33 cellular contexts compared by ENCODE assay signal in genomic region chr18:64518191-64518590, GRCh38.
"Had no signal": no experiment of that assay in that cellular context is flagged by ENCODE, and none has a peak within 500 bp of the region (broad histone marks: within the 10 kb centered on the region; RNA-seq: fewer than 3 reads in every experiment).

No MANE protein-coding gene starts in this region.

- H3K9me3 ChIP-seq: adrenal gland, body of pancreas had no signal

- DNase-seq: activated B cell treated with CpG ODN at 0.5 μM for 24 hours; activated CD4-positive, alpha-beta memory T cell treated with anti-CD3 and anti-CD28 coated beads for 36 hours; activated CD4-positive, alpha-beta T cell treated with anti-CD3 and anti-CD28 coated beads for 4 hours; activated CD4-positive, alpha-beta T cell treated with anti-CD3 and anti-CD28 coated beads, Interleukin-2, amount 10 ng/mL, durations not matched to agents 24 days and 14 days; activated CD4-positive, alpha-beta T cell treated with anti-CD3 and anti-CD28 coated beads, Interleukin-2, amount 50 U/mL, for 1 hour; activated CD4-positive, alpha-beta T cell treated with anti-CD3 and anti-CD28 coated beads, Interleukin-2, amount 50 U/mL, for 4 hours; activated CD4-positive, CD25-positive, alpha-beta regulatory T cell treated with anti-CD3 and anti-CD28 coated beads, Interleukin-2, amount 50 U/mL, for 72 hours; activated CD8-positive, alpha-beta memory T cell treated with anti-CD3 and anti-CD28 coated beads, Interleukin-2, amount 50 U/mL, for 4 hours; activated CD8-positive, alpha-beta T cell treated with anti-CD3 and anti-CD28 coated beads for 36 hours; activated effector memory CD4-positive, alpha-beta T cell treated with anti-CD3 and anti-CD28 coated beads, Interleukin-2, amount 50 U/mL, for 16 hours; activated gamma-delta T cell treated with Interleukin-2 at 50 U/mL for 16 hours; activated naive CD4-positive, alpha-beta T cell; activated naive CD4-positive, alpha-beta T cell treated with anti-CD3 and anti-CD28 coated beads for 36 hours; activated naive CD4-positive, alpha-beta T cell treated with anti-CD3 and anti-CD28 coated beads, Interleukin-2, amount 50 U/mL, for 16 hours; activated naive CD8-positive, alpha-beta T cell treated with anti-CD3 and anti-CD28 coated beads for 36 hours; activated T-cell treated with anti-CD3 and anti-CD28 coated beads for 4 hours; activated T-cell treated with anti-CD3 and anti-CD28 coated beads, Interleukin-2, amount 50 U/mL, for 1 hour; activated T-cell treated with anti-CD3 and anti-CD28 coated beads, Interleukin-2, amount 50 U/mL, for 4 hours; activated T-cell treated with anti-CD3 and anti-CD28 coated beads, Interleukin-2, amount 50 U/mL, for 72 hours; adrenal gland; amniotic stem cell; aorta; body of pancreas; brain microvascular endothelial cell; central memory CD4-positive, alpha-beta T cell; T-helper 2 cell; T-helper 9 cell had no signal

- FAIRE-seq: astrocyte, TTC549 had no signal

- H3K27ac ChIP-seq: adrenal gland, body of pancreas, brain microvascular endothelial cell, breast epithelium, VCaP had no signal

- ATAC-seq: activated CD8-positive, alpha-beta T cell treated with anti-CD3 and anti-CD28 coated beads for 36 hours; activated naive CD4-positive, alpha-beta T cell treated with anti-CD3 and anti-CD28 coated beads, Interleukin-2, amount 50 U/mL, for 72 hours; activated T-cell treated with anti-CD3 and anti-CD28 coated beads, Interleukin-2, amount 50 U/mL, for 4 hours; activated T-cell treated with anti-CD3 and anti-CD28 coated beads, Interleukin-2, amount 50 U/mL, for 72 hours; activated T-helper 17 cell treated with anti-CD3 and anti-CD28 coated beads, Interleukin-2, amount 50 U/mL, for 72 hours; body of pancreas had no signal

- H3K4me1 ChIP-seq: adrenal gland, body of pancreas, breast epithelium had no signal

- H3K4me3 ChIP-seq: adrenal gland, body of pancreas, breast epithelium had no signal

- H3K36me3 ChIP-seq: adrenal gland, brain microvascular endothelial cell, breast epithelium had no signal

- H3K27me3 ChIP-seq: adrenal gland, body of pancreas, brain microvascular endothelial cell, breast epithelium had no signal
